Comparison of ENCODE assay signal across 18 cellular contexts in the genomic region with DNA sequence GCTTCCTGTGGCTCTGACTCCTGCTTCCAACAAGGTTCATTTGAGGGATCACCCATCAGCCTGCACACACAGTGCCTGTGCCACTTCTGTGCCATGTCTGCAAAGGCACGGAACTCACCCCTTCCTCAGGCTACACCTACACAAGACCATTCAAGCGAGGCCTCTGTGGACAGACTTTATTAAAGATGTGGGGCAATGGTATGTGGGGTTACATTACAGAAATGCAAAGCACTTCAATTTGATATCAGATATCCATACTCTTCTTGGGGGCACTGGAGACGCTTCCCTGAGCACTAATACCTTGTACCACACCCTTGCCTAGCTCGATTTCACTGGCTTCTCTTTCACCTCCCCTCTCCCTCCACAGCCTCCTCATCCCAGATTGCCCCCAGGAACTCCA.
DNase-seq lines count a peak whose midpoint lies in the region; ATAC-seq and TF ChIP-seq lines count a peak whose summit lies in the region.
"Had no signal": no experiment of that assay in that cellular context is flagged by ENCODE, and none has a peak within 500 bp of the region (broad histone marks: within the 10 kb centered on the region; RNA-seq: fewer than 3 reads in every experiment).

No MANE protein-coding gene starts in this region.

- peaks cover 36 to 56% of the 10 kb centered on the region in 2 donors for H3K4me1 ChIP-seq in thyroid gland

- H3K4me3 ChIP-seq in epithelial cell of proximal tubule (ENCODE audit: low read depth, low read length) (peak overlapping the region; percentile 35), thyroid gland (replicated peaks in 1 of 3) (no peak overlapping the region)
- H3K4me3 ChIP-seq: GM12878, MG63 had no signal

- H3K27me3 Mint-ChIP-seq in neural crest cell (ENCODE audit: low read depth), result no peaks in the 10 kb centered on the region
- H3K27me3 Mint-ChIP-seq: CD4-positive, CD25-positive, alpha-beta regulatory T cell had no signal

- H3K36me3 Mint-ChIP-seq in neural crest cell (ENCODE audit: low read depth), result no peaks in the 10 kb centered on the region

- H3K36me3 ChIP-seq in thyroid gland, result peaks cover 0 to 13% of the 10 kb centered on the region in 2 donors
- H3K36me3 ChIP-seq: MG63 had no signal

- no peak for ATAC-seq in GM18909 (IDR thresholded peaks at IDR 0.05; ENCODE audit: poor library complexity, unreplicated experiment)
- ATAC-seq: GM12878, Right ventricle myocardium inferior had no signal

- peak overlapping the region; percentile 63 to 95 (median 88) for H3K27ac ChIP-seq in thyroid gland

- intact Hi-C loops in thyroid gland (cut with DNase I) (no loop called here), head of caudate nucleus (cut with DNase I) (no loop called here)

- H3K4me3 Mint-ChIP-seq in neural crest cell, result no peak overlapping the region
- H3K4me3 Mint-ChIP-seq: CD4-positive, CD25-positive, alpha-beta regulatory T cell had no signal

- TF ChIP-seq POLR2A in thyroid gland (IDR thresholded peaks at IDR 0.05), result no peak

- H3K9me3 ChIP-seq in thyroid gland, result no peaks in the 10 kb centered on the region
- H3K9me3 ChIP-seq: MG63 had no signal

- no peaks in the 10 kb centered on the region for H3K9me3 Mint-ChIP-seq in neural crest cell

- peak; percentile 52 to 75 for DNase-seq in NCI-H526 (lab: John Stamatoyannopoulos, UW)
- DNase-seq in epithelial cell of proximal tubule (ENCODE audit: low read depth), result no peak
- no peak for DNase-seq in neural crest cell (ENCODE audit: low read depth, low spot score)
- peak in 1 of 2 donors; percentile 16 for DNase-seq in thyroid gland
- no peak for DNase-seq in NCI-H1105 (lab: John Stamatoyannopoulos, UW)
- DNase-seq in head of caudate nucleus, result no peak
- DNase-seq: CD4-positive, CD25-positive, alpha-beta regulatory T cell; DMS79 treated with DMSO at 0.1 percent for 48 hours; MG63; NCI-H1436; NCI-H187 treated with DMSO at 0.1 percent for 48 hours; NCI-H2171 treated with DMSO at 0.1 percent for 48 hours; NCI-H524 treated with DMSO at 0.1 percent for 48 hours; OCI-M1; SW 1271 had no signal

- no peaks in the 10 kb centered on the region for H3K27me3 ChIP-seq in thyroid gland
- H3K27me3 ChIP-seq: MG63 had no signal

- peak overlapping the region; percentile 55 for H3K27ac Mint-ChIP-seq in neural crest cell (ENCODE audit: unreplicated experiment)
- H3K27ac Mint-ChIP-seq: CD4-positive, CD25-positive, alpha-beta regulatory T cell had no signal

- H3K4me1 Mint-ChIP-seq in neural crest cell, result no peaks in the 10 kb centered on the region
- H3K4me1 Mint-ChIP-seq: CD4-positive, CD25-positive, alpha-beta regulatory T cell had no signal

- TF ChIP-seq CTCF in epithelial cell of proximal tubule (conservative IDR thresholded peaks at IDR 0.05; ENCODE audit: low read depth, low read length) (no peak), neural crest cell (conservative IDR thresholded peaks at IDR 0.05) (no peak), thyroid gland (IDR thresholded peaks at IDR 0.05) (no peak)

- 42 to 68% methylated on average over 4 of the region's 4 CpGs for WGBS in thyroid gland, 2 donors

Comparison
In these comparisons a context has a peak if more than half of its experiments do, and no peak if none do; other contexts are left out.
1. DNase-seq: peak in NCI-H526 (2 of 2); none in epithelial cell of proximal tubule (single experiment), neural crest cell (single experiment), NCI-H1105 (single experiment) and head of caudate nucleus (0 of 42).